Comparison of ENCODE assay signal across 9 cellular contexts in genomic region chrX:14080031-14080430, GRCh38.
"Had no signal": no experiment of that assay in that cellular context is flagged by ENCODE, and none has a peak within 500 bp of the region (broad histone marks: within the 10 kb centered on the region; RNA-seq: fewer than 3 reads in every experiment).

No MANE protein-coding gene starts in this region.

- H3K36me3 ChIP-seq: HAP-1 had no signal

- H3K27ac ChIP-seq: GM23248 had no signal

- DNase-seq: GM23248, GOT3, H7, HFFc6, IMR-90 had no signal

- H3K9me3 ChIP-seq: HAP-1 had no signal

- ATAC-seq: HCT116, K562 had no signal

- H3K4me3 ChIP-seq: GM23248, HAP-1, K562 had no signal

- FAIRE-seq: HTR-8/SVneo, K562 had no signal

- H3K4me1 ChIP-seq: HAP-1 had no signal
